7 cellular contexts compared by ENCODE assay signal in genomic region chr12:6688543-6688999, GRCh38. TPM values are rescaled to one million over a fixed set of nuclear protein-coding genes. Genes with fewer than 3 reads are reported as not detected.
DNase-seq lines count a peak whose midpoint lies in the region; ATAC-seq and TF ChIP-seq lines count a peak whose summit lies in the region.

No MANE protein-coding gene starts in this region.

- DNase-seq in GM12865 (ENCODE audit: low read depth) = peak; percentile 65
- peak; percentile 16 for DNase-seq in T follicular helper cell (ENCODE audit: low read depth)
- peak in 5 of 10 donors; percentile 18 to 89 (median 80) for DNase-seq in dorsolateral prefrontal cortex
- no peak for DNase-seq in NCI-H1930 (lab: John Stamatoyannopoulos, UW)

- TF ChIP-seq CTCF in GM12865 (IDR thresholded peaks at IDR 0.05; ENCODE audit: insufficient read depth, low read depth, low read length, missing control alignments) (no peak), dorsolateral prefrontal cortex (IDR thresholded peaks at IDR 0.05 in 54 of 56, conservative IDR thresholded peaks at IDR 0.05 in 2 of 56; ENCODE audit: low read depth in 1 of 56, partially characterized antibody in 56 of 56) (no peak)

- H3K27ac ChIP-seq in dorsolateral prefrontal cortex = peak overlapping the region; percentile 47 to 100 (median 98)
- peak overlapping the region; percentile 96 for H3K27ac ChIP-seq in mesodermal cell (ENCODE audit: low read depth, low read length, severe bottlenecking)
- H3K27ac ChIP-seq in temporal lobe (ENCODE audit: low read depth, low read length) = peak overlapping the region; percentile 98

- H3K9me3 ChIP-seq in mesodermal cell (ENCODE audit: control insufficient read depth, low read length) = no peaks in the 10 kb centered on the region

- no peaks in the 10 kb centered on the region for H3K27me3 ChIP-seq in dorsolateral prefrontal cortex

- H3K4me1 ChIP-seq in mesodermal cell (ENCODE audit: control insufficient read depth, insufficient read depth, low read length, poor library complexity, severe bottlenecking) = peaks cover 12% of the 10 kb centered on the region

- WGBS in mesodermal cell (ENCODE audit: insufficient coverage in 2 of 2), 2 experiments = 2 to 3% methylated on average over 7 of the region's 13 CpGs

- H3K36me3 ChIP-seq in mesodermal cell (ENCODE audit: control insufficient read depth, insufficient read depth, low read length) = peaks cover 26% of the 10 kb centered on the region

- intact Hi-C loops in dorsolateral prefrontal cortex (cut with DNase I) = loop anchor here in 1 of 2 donors (2.0 to 5.0 kb wide), 2 partner anchors 70 to 126 kb away; no protein-coding TSS in a partner anchor

- ATAC-seq in HG02970 (IDR thresholded peaks at IDR 0.05; ENCODE audit: low FRiP score, unreplicated experiment) = peak; percentile 6

- H3K4me3 ChIP-seq in GM12865 (ENCODE audit: low read depth, low read length) (peak overlapping the region; percentile 88), dorsolateral prefrontal cortex (peak overlapping the region; percentile 64 to 97 (median 88)), mesodermal cell (ENCODE audit: extremely low read depth, insufficient read depth, low read length, poor library complexity, severe bottlenecking) (peak overlapping the region; percentile 70)

RNA-seq across cellular contexts. Expression of gene ZNF384, which starts 0.6 kb away (rescaled TPM):
- total RNA-seq in dorsolateral prefrontal cortex (10 to 100 TPM; 37.7 to 73.6 (median 53.6) TPM), temporal lobe (21.4 TPM)
- polyA plus RNA-seq in mesodermal cell (2013, experiment 1 of 2) = 64.8 TPM
- 55.8 TPM for polyA plus RNA-seq in mesodermal cell (2013, experiment 2 of 2)

RNA-seq across cellular contexts. Expression of gene PIANP, which starts 12.0 kb away (rescaled TPM):
- 100 to 1,000 TPM in 16 of 120 experiments, 10 to 100 TPM in 104; 24.4 to 128 (median 80.6) TPM for total RNA-seq in dorsolateral prefrontal cortex
- 9.5 TPM for polyA plus RNA-seq in mesodermal cell (2013, experiment 1 of 2)
- 8.7 TPM for polyA plus RNA-seq in mesodermal cell (2013, experiment 2 of 2)
- total RNA-seq in temporal lobe = 3.4 TPM

RNA-seq across cellular contexts. Expression of gene ING4, which starts 25.7 kb away (rescaled TPM):
- total RNA-seq in dorsolateral prefrontal cortex (10 to 100 TPM; 45.0 to 72.1 (median 59.4) TPM), temporal lobe (83.1 TPM)
- 38.7 TPM for polyA plus RNA-seq in mesodermal cell (2013, experiment 1 of 2)
- polyA plus RNA-seq in mesodermal cell (2013, experiment 2 of 2) = 38.1 TPM

RNA-seq across cellular contexts. Expression of gene COPS7A, which starts 35.3 kb away (rescaled TPM):
- total RNA-seq in dorsolateral prefrontal cortex (100 to 1,000 TPM in 69 of 120 experiments, 10 to 100 TPM in 51; 52.6 to 143 (median 103) TPM), temporal lobe (19.4 TPM)
- 45.2 TPM for polyA plus RNA-seq in mesodermal cell (2013, experiment 1 of 2)
- 37.3 TPM for polyA plus RNA-seq in mesodermal cell (2013, experiment 2 of 2)

RNA-seq across cellular contexts. Expression of gene ACRBP, which starts 41.3 kb away (rescaled TPM):
- 1 to 10 TPM in 108 of 120 experiments, under 1 TPM in 11, not detected in 1; 0.40 to 8.0 (median 2.0) TPM for total RNA-seq in dorsolateral prefrontal cortex
- polyA plus RNA-seq in mesodermal cell (2013, experiment 1 of 2) = 6.3 TPM
- polyA plus RNA-seq in mesodermal cell (2013, experiment 2 of 2) = 4.0 TPM
- 0.25 TPM for total RNA-seq in temporal lobe

Comparison
In these comparisons a context has a peak if more than half of its experiments do, and no peak if none do; other contexts are left out.
1. DNase-seq: peak in GM12865 (single experiment) and T follicular helper cell (single experiment); none in NCI-H1930 (0 of 2).
2. Peak in every context shown above with its lines, with median percentiles within 50 percentile points of each other: H3K4me3 ChIP-seq and H3K27ac ChIP-seq.